Comparison of ENCODE assay signal across 11 cellular contexts in the genomic region with DNA sequence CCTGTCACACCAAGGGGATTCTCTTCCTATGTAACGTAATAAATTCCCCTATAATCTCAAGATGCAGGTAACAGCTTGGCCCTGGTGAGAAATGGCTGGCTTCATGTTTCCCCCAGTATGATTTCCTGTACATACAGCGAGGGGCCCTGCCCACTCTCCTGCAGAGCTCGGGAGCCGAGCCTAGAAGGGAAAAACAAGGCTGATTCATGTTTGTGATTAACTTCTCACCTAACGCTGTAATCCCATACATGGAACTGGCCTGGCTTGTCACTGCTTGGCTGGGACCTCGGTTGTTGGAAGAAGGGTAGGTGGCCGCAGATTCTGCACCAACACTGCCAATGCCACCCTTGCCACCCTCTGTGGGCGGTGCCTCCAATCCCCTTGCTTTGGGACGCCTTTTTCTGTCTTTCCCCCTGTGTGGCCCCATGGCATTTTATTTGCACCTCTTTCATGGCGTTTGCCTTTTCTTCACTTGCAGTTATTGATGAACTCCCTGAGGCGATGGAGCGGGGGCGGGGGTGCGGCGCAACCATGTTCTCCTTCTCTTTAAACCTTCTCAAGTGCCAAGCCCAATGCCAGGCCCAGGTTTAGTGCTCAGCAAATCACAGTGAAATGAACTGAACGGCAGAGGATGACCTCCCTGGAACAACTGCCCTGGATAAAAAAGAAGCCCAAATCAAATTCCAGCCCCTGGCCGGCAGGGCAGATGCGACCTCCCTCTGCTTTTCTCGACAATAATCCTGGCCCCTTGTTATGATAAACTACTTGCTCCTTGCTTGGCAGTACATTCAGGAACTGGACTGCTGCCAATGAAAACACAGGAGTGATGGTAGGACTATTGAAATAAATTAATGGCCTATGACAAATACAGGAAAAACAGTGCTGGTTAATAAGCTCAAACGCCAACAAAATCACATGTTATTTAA.
DNase-seq lines count a peak whose midpoint lies in the region; ATAC-seq and TF ChIP-seq lines count a peak whose summit lies in the region.
"Had no signal": no experiment of that assay in that cellular context is flagged by ENCODE, and none has a peak within 500 bp of the region (broad histone marks: within the 10 kb centered on the region; RNA-seq: fewer than 3 reads in every experiment).

No MANE protein-coding gene starts in this region.

- BruUV-seq in Panc1 (replicated peaks; lab: Mats Ljungman, UMichigan) = no TSS peak

- H3K4me3 Mint-ChIP-seq in T-helper 2 cell treated with Interferon-gamma antibody and Interleukin-4, amounts not matched to agents 5 μg/mL and 100 μg/mL, for 36 hours = no peak overlapping the region
- H3K4me3 Mint-ChIP-seq: B cell; T-helper 1 cell treated with Interleukin-12 subunit alpha and Interleukin-12 subunit beta and Interleukin-4 antibody, amounts not matched to agents 30 μg/mL and 1 μg/mL, for 36 hours had no signal

- intact Hi-C loops in heart right ventricle (cut with DNase I) = no loop called here
- intact Hi-C loops in Panc1 (cut with micrococcal nuclease; ENCODE audit: unreplicated experiment) = no loop called here
- intact Hi-C loops in aorta (cut with DNase I) = no loop called here
- intact Hi-C loops in posterior vena cava (cut with DNase I) = no loop called here

- H3K36me3 ChIP-seq in heart right ventricle (no peaks in the 10 kb centered on the region), right atrium auricular region (no peaks in the 10 kb centered on the region), Panc1 (ENCODE audit: control insufficient read depth, insufficient read depth, low read length) (no peaks in the 10 kb centered on the region), aorta (ENCODE audit: control insufficient read depth in 1 of 2, insufficient read depth in 2 of 2, low read length in 1 of 2) (no peaks in the 10 kb centered on the region)

- no peak overlapping the region for H3K27ac Mint-ChIP-seq in T-helper 2 cell treated with Interferon-gamma antibody and Interleukin-4, amounts not matched to agents 5 μg/mL and 100 μg/mL, for 36 hours
- H3K27ac Mint-ChIP-seq: B cell; T-helper 1 cell treated with Interleukin-12 subunit alpha and Interleukin-12 subunit beta and Interleukin-4 antibody, amounts not matched to agents 30 μg/mL and 1 μg/mL, for 36 hours had no signal

- POLR2A ChIA-PET in Panc1 (lab: Charles Lee) = no interaction called here

- in situ Hi-C loops in Panc1 (cut with HindIII; ENCODE audit: low pct_unique_long_range_greater_than_20kb, low sequenced_read_pairs) = no loop called here

- peaks cover 43% of the 10 kb centered on the region for H3K27me3 Mint-ChIP-seq in T-helper 2 cell treated with Interferon-gamma antibody and Interleukin-4, amounts not matched to agents 5 μg/mL and 100 μg/mL, for 36 hours (ENCODE audit: low read depth)

- ATAC-seq in heart right ventricle = peak in 5 of 8 donors; percentile 61 to 78 (median 67)
- peak; percentile 43; the same call in 1 of the 2 replicates for ATAC-seq in Panc1
- ATAC-seq in foreskin keratinocyte = peak; percentile 67
- ATAC-seq in aorta (ENCODE audit: low FRiP score) = peak; percentile 67

- TF ChIP-seq CTCF in heart right ventricle (IDR thresholded peaks at IDR 0.05) (no peak), right atrium auricular region (IDR thresholded peaks at IDR 0.05) (no peak), Panc1 (IDR thresholded peaks at IDR 0.05) (no peak), foreskin keratinocyte (conservative IDR thresholded peaks at IDR 0.05) (no peak)

- H3K27ac ChIP-seq in heart right ventricle (no peak overlapping the region), right atrium auricular region (no peak overlapping the region), Panc1 (ENCODE audit: low read length) (no peak overlapping the region), foreskin keratinocyte (no peak overlapping the region), aorta (ENCODE audit: low read depth in 1 of 2, low read length in 2 of 2) (peak overlapping the region in 1 of 2 donors; percentile 79)

- 45 to 47% methylated on average over 20 of the region's 20 CpGs for WGBS in heart right ventricle, 2 donors
- 41 to 47% methylated on average over 20 of the region's 20 CpGs for WGBS in aorta, 2 donors

- H3K4me1 ChIP-seq in heart right ventricle = peaks cover 0 to 15% (median 11%) of the 10 kb centered on the region in 9 donors
- H3K4me1 ChIP-seq in right atrium auricular region = peaks cover 0 to 15% of the 10 kb centered on the region in 2 donors
- H3K4me1 ChIP-seq in Panc1 (ENCODE audit: control insufficient read depth, insufficient read depth, low read length) = 0 out of 2 replicates have a peak, but pooled peaks cover 5% of the 10 kb centered on the region
- H3K4me1 ChIP-seq in foreskin keratinocyte = peaks cover 16% of the 10 kb centered on the region
- H3K4me1 ChIP-seq in aorta (ENCODE audit: control insufficient read depth in 1 of 2, insufficient read depth in 2 of 2, low read length in 2 of 2) = peaks cover 0 to 2% of the 10 kb centered on the region in 2 donors

- CTCF ChIA-PET in Panc1 (lab: Charles Lee) = no interaction called here

- H3K9me3 Mint-ChIP-seq in T-helper 2 cell treated with Interferon-gamma antibody and Interleukin-4, amounts not matched to agents 5 μg/mL and 100 μg/mL, for 36 hours = no peaks in the 10 kb centered on the region
- H3K9me3 Mint-ChIP-seq: T-helper 1 cell treated with Interleukin-12 subunit alpha and Interleukin-12 subunit beta and Interleukin-4 antibody, amounts not matched to agents 30 μg/mL and 1 μg/mL, for 36 hours had no signal

- H3K4me3 ChIP-seq in heart right ventricle = no peak overlapping the region
- H3K4me3 ChIP-seq in right atrium auricular region = no peak overlapping the region
- no peak overlapping the region for H3K4me3 ChIP-seq in Panc1 (ENCODE audit: low read depth in 2 of 2, low read length in 2 of 2)
- H3K4me3 ChIP-seq in aorta (ENCODE audit: low read length in 2 of 2) = no peak overlapping the region

- H3K4me1 Mint-ChIP-seq in T-helper 2 cell treated with Interferon-gamma antibody and Interleukin-4, amounts not matched to agents 5 μg/mL and 100 μg/mL, for 36 hours (ENCODE audit: low read depth) = no peaks in the 10 kb centered on the region
- H3K4me1 Mint-ChIP-seq: B cell had no signal

- DNase-seq in heart right ventricle (peak in 1 of 2 donors; percentile 54), right atrium auricular region (ENCODE audit: low spot score) (no peak), Panc1 (ENCODE audit: low read depth, low spot score) (peak; percentile 8), foreskin keratinocyte (peak in 1 of 2 donors; percentile 78), aorta (peak in 1 of 2 donors; percentile 66), NOMO-1 treated with dmso at 0.1 percent for 144 hours (lab: John Stamatoyannopoulos, UW; ENCODE audit: unreplicated experiment) (no peak), posterior vena cava (ENCODE audit: low spot score) (no peak)
- no peak for DNase-seq in T-helper 2 cell treated with Interferon-gamma antibody and Interleukin-4, amounts not matched to agents 5 μg/mL and 100 μg/mL, for 36 hours (ENCODE audit: low spot score)
- DNase-seq: stimulated activated CD4-positive, alpha-beta T cell treated with anti-CD3 and anti-CD28 coated beads, Interleukin-2, amount 100 ng/mL, for 24 hours had no signal

- no peaks in the 10 kb centered on the region for H3K36me3 Mint-ChIP-seq in T-helper 2 cell treated with Interferon-gamma antibody and Interleukin-4, amounts not matched to agents 5 μg/mL and 100 μg/mL, for 36 hours (ENCODE audit: low read depth)

- H3K9me3 ChIP-seq in heart right ventricle (no peaks in the 10 kb centered on the region), right atrium auricular region (no peaks in the 10 kb centered on the region), Panc1 (ENCODE audit: control insufficient read depth, insufficient read depth, low read depth, low read length) (no peaks in the 10 kb centered on the region), aorta (ENCODE audit: control insufficient read depth, low read length) (no peaks in the 10 kb centered on the region)

- H3K27me3 ChIP-seq in heart right ventricle = peaks cover 0 to 84% (median 56%) of the 10 kb centered on the region in 7 donors
- H3K27me3 ChIP-seq in right atrium auricular region = no peaks in the 10 kb centered on the region
- H3K27me3 ChIP-seq in Panc1 (ENCODE audit: control insufficient read depth, insufficient read depth, low read length) = no peaks in the 10 kb centered on the region
- H3K27me3 ChIP-seq in foreskin keratinocyte = no peaks in the 10 kb centered on the region
- no peaks in the 10 kb centered on the region for H3K27me3 ChIP-seq in aorta (ENCODE audit: control insufficient read depth in 1 of 2, insufficient read depth in 2 of 2, low read length in 1 of 2)
